Comparison of ENCODE assay signal across 11 cellular contexts in the genomic region with DNA sequence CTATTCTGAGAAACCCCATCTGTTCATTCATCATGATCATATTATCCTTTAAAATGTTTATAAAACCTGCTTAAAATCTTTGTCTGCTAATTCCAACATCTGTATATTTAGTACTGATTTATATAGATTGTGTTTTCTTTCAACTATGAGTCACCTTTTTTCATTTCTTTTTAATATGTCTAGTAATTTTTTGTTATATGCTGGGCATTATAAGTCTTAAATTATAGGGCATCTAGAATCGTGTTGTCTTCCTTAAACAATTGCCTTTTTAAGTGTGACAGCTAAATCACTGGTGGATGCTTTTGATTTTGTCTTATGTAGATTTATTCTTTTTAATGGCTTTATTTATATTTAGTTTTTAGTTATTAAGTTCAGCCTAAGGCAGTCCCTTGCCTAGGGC.
"Had no signal": no experiment of that assay in that cellular context is flagged by ENCODE, and none has a peak within 500 bp of the region (broad histone marks: within the 10 kb centered on the region; RNA-seq: fewer than 3 reads in every experiment).

No MANE protein-coding gene starts in this region.

- FAIRE-seq: H1, H54 had no signal

- H3K4me2 ChIP-seq: GM23338 had no signal

- H3K27ac ChIP-seq: GM23248 had no signal

- DNase-seq: GM23248, GOT3, H7, H9, HCEC 1CT, HFFc6 had no signal

- H3K4me3 ChIP-seq: GM23248, GM23338, HAP-1 had no signal

- H3K4me1 ChIP-seq: HAP-1 had no signal

- H3K36me3 ChIP-seq: HAP-1 had no signal

- H3K9me3 ChIP-seq: HAP-1 had no signal

- ATAC-seq: GM23338, HCT116 had no signal
